ENCODE assay signal across 1 cellular context in the genomic region with DNA sequence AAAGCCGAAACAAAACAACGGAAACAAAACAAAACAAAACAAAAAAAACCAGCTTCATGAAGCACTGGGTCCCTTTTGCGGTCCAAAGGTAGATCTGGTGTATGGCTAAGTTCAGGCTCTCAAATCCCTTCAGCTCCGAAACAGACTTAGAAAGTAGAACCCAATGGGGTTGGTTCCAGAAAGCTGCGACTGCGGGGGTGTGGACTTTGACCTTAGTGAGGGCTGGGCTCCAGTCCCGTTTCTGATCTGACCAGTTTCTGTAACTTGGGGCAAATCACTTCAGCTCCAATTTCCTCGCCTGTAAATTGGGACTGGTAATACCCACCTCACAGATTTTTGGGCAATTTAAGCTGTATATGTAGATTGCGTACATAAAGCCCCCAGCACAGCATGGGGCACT.
TF ChIP-seq lines count a peak whose summit lies in the region.

No MANE protein-coding gene starts in this region.

TF ChIP-seq in IMR-90, 13 proteins besides CTCF, POLR2A, EP300 and RAD21 (continued from another document):
- TF ChIP-seq, protein P1, sequence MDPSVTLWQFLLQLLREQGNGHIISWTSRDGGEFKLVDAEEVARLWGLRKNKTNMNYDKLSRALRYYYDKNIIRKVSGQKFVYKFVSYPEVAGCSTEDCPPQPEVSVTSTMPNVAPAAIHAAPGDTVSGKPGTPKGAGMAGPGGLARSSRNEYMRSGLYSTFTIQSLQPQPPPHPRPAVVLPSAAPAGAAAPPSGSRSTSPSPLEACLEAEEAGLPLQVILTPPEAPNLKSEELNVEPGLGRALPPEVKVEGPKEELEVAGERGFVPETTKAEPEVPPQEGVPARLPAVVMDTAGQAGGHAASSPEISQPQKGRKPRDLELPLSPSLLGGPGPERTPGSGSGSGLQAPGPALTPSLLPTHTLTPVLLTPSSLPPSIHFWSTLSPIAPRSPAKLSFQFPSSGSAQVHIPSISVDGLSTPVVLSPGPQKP (IDR thresholded peaks at IDR 0.05; ENCODE audit: borderline replicate concordance, low read depth, low read length) = no peak
- TF ChIP-seq BHLHE40 (IDR thresholded peaks at IDR 0.05; ENCODE audit: low read depth, low read length) = no peak
